ENCODE assay signal across 17 cellular contexts in the genomic region with DNA sequence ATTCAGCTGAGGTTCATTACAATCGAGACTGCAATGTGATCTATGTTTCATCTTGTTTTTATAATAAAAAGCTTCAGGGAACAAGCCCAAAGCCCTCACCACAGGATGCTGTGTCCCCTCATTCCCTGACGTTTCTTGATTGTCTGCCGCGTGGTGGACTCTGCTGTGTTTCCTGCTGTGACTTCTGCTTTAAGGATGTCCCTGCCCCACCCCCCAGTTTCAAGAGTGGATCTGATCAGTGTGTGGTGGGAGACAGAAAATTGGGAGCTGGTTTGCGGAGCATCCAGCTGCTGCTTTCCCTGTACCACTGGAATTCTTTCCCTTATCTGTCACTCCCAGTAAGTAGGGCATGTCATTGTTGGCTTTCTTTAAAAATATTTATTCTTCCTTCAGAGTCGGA.
DNase-seq lines count a peak whose midpoint lies in the region; ATAC-seq and TF ChIP-seq lines count a peak whose summit lies in the region.
"Had no signal": no experiment of that assay in that cellular context is flagged by ENCODE, and none has a peak within 500 bp of the region (broad histone marks: within the 10 kb centered on the region; RNA-seq: fewer than 3 reads in every experiment).

No MANE protein-coding gene starts in this region.

- H3K79me2 ChIP-seq in MM.1S (ENCODE audit: low read length), result no peaks in the 10 kb centered on the region

- no peaks in the 10 kb centered on the region for H3K27me3 Mint-ChIP-seq in stimulated activated naive B cell treated with anti-CD40 and anti-IgM and Interleukin-4, amounts not matched to agents 10 μg/mL and 1 μg/mL and 100 μg/mL, for 72 hours
- H3K27me3 Mint-ChIP-seq: activated CD4-positive, alpha-beta T cell treated with anti-CD3 and anti-CD28 coated beads, Interleukin-2, amount 10 ng/mL, durations not matched to agents 24 days and 14 days; activated naive CD4-positive, alpha-beta T cell treated with anti-CD3 and anti-CD28 coated beads, Interleukin-2, amount 10 ng/mL, durations not matched to agents 7 days and 5 days had no signal

- H3K27ac Mint-ChIP-seq in stimulated activated naive B cell treated with anti-CD40 and anti-IgM and Interleukin-4, amounts not matched to agents 10 μg/mL and 1 μg/mL and 100 μg/mL, for 72 hours, result peak overlapping the region; percentile 59
- H3K27ac Mint-ChIP-seq: activated CD4-positive, alpha-beta T cell treated with anti-CD3 and anti-CD28 coated beads, Interleukin-2, amount 10 ng/mL, durations not matched to agents 24 days and 14 days; activated naive CD4-positive, alpha-beta T cell treated with anti-CD3 and anti-CD28 coated beads, Interleukin-2, amount 10 ng/mL, durations not matched to agents 7 days and 5 days had no signal

- no peaks in the 10 kb centered on the region for H3K9me3 ChIP-seq in MM.1S (replicated peaks; ENCODE audit: insufficient read depth, low read length)
- H3K9me3 ChIP-seq: body of pancreas, neutrophil, SJCRH30 had no signal

- peaks cover 41 to 54% of the 10 kb centered on the region in 2 donors for H3K36me3 Mint-ChIP-seq in stimulated activated naive B cell treated with anti-CD40 and anti-IgM and Interleukin-4, amounts not matched to agents 10 μg/mL and 1 μg/mL and 100 μg/mL, for 72 hours

- no peak overlapping the region for H2AFZ ChIP-seq in MM.1S (ENCODE audit: low read length)

- no peak for TF ChIP-seq CTCF in astrocyte of the spinal cord (IDR thresholded peaks at IDR 0.05; ENCODE audit: low read depth, low read length)
- no peak for TF ChIP-seq CTCF in MM.1S (IDR thresholded peaks at IDR 0.05; ENCODE audit: low read length)

- H3K4me3 ChIP-seq in astrocyte of the spinal cord (ENCODE audit: low read depth, low read length) (no peak overlapping the region), MM.1S (ENCODE audit: low read length) (no peak overlapping the region)
- H3K4me3 ChIP-seq: body of pancreas, SJCRH30 had no signal

- peaks cover 10% of the 10 kb centered on the region for H3K4me1 ChIP-seq in MM.1S (ENCODE audit: low read length)
- H3K4me1 ChIP-seq: body of pancreas had no signal

- 0 out of 2 replicates have a peak, but pooled peaks cover 5% of the 10 kb centered on the region for H3F3A ChIP-seq in MM.1S (ENCODE audit: insufficient read depth, low read length)

- no peak overlapping the region for H3K9ac ChIP-seq in MM.1S (ENCODE audit: low read length)

- peaks cover 18 to 21% of the 10 kb centered on the region in 2 donors for H3K4me1 Mint-ChIP-seq in stimulated activated naive B cell treated with anti-CD40 and anti-IgM and Interleukin-4, amounts not matched to agents 10 μg/mL and 1 μg/mL and 100 μg/mL, for 72 hours

- no peaks in the 10 kb centered on the region for H3K9me2 ChIP-seq in MM.1S (replicated peaks; ENCODE audit: insufficient read depth, low read length)

- H3K4me2 ChIP-seq in MM.1S (ENCODE audit: low read depth, low read length), result no peak overlapping the region

- no peaks in the 10 kb centered on the region for H4K20me1 ChIP-seq in MM.1S (ENCODE audit: insufficient read depth, low read length)

- H3K27ac ChIP-seq in MM.1S (ENCODE audit: low read length), result no peak overlapping the region
- H3K27ac ChIP-seq: body of pancreas, neutrophil, SJCRH30 had no signal

- no peak overlapping the region for H3K4me3 Mint-ChIP-seq in stimulated activated naive B cell treated with anti-CD40 and anti-IgM and Interleukin-4, amounts not matched to agents 10 μg/mL and 1 μg/mL and 100 μg/mL, for 72 hours
- H3K4me3 Mint-ChIP-seq: activated CD4-positive, alpha-beta T cell treated with anti-CD3 and anti-CD28 coated beads, Interleukin-2, amount 10 ng/mL, durations not matched to agents 24 days and 14 days; activated naive CD4-positive, alpha-beta T cell treated with anti-CD3 and anti-CD28 coated beads, Interleukin-2, amount 10 ng/mL, durations not matched to agents 7 days and 5 days had no signal

- ATAC-seq in stimulated activated naive B cell treated with anti-CD40 and anti-IgM and Interleukin-4, amounts not matched to agents 10 μg/mL and 1 μg/mL and 100 μg/mL, for 72 hours (replicated peaks), result no peak
- ATAC-seq: body of pancreas had no signal

- H3K27me3 ChIP-seq in MM.1S (replicated peaks; ENCODE audit: insufficient read depth, low read length), result peaks cover 13% of the 10 kb centered on the region
- H3K27me3 ChIP-seq: body of pancreas, neutrophil, SJCRH30 had no signal

- DNase-seq in MV-4-11 (lab: John Stamatoyannopoulos, UW), result peak; percentile 10
- peak; percentile 76 for DNase-seq in astrocyte of the spinal cord (ENCODE audit: low read depth, low spot score)
- DNase-seq in medulla oblongata (ENCODE audit: extremely low spot score), result peak; percentile 66
- DNase-seq in stimulated activated naive B cell treated with anti-CD40 and anti-IgM and Interleukin-4, amounts not matched to agents 10 μg/mL and 1 μg/mL and 100 μg/mL, for 72 hours, result no peak
- no peak for DNase-seq in NOMO-1 (lab: John Stamatoyannopoulos, UW; ENCODE audit: unreplicated experiment in 2 of 2)
- no peak for DNase-seq in MM.1S
- no peak for DNase-seq in HPDE6-E6E7 (ENCODE audit: extremely low spot score)
- DNase-seq: activated CD4-positive, alpha-beta T cell treated with anti-CD3 and anti-CD28 coated beads, Interleukin-2, amount 10 ng/mL, durations not matched to agents 24 days and 14 days; activated naive CD4-positive, alpha-beta T cell treated with anti-CD3 and anti-CD28 coated beads, Interleukin-2, amount 10 ng/mL, durations not matched to agents 7 days and 5 days; COR-L47; mammary epithelial cell; NCI-H1930; NCI-H510A treated with DMSO at 0.1 percent for 48 hours; SJCRH30; T-helper 9 cell had no signal

- no peaks in the 10 kb centered on the region for H3K36me3 ChIP-seq in MM.1S (replicated peaks; ENCODE audit: insufficient read depth, low read length)
- H3K36me3 ChIP-seq: neutrophil, SJCRH30 had no signal

- in situ Hi-C loops in astrocyte of the spinal cord (cut with HindIII; ENCODE audit: low sequenced_read_pairs), result no loop called here

- H3K9me3 Mint-ChIP-seq in stimulated activated naive B cell treated with anti-CD40 and anti-IgM and Interleukin-4, amounts not matched to agents 10 μg/mL and 1 μg/mL and 100 μg/mL, for 72 hours, result no peaks in the 10 kb centered on the region
- H3K9me3 Mint-ChIP-seq: activated CD4-positive, alpha-beta T cell treated with anti-CD3 and anti-CD28 coated beads, Interleukin-2, amount 10 ng/mL, durations not matched to agents 24 days and 14 days; activated naive CD4-positive, alpha-beta T cell treated with anti-CD3 and anti-CD28 coated beads, Interleukin-2, amount 10 ng/mL, durations not matched to agents 7 days and 5 days had no signal

Comparison
In these comparisons a context has a peak if more than half of its experiments do, and no peak if none do; other contexts are left out.
1. DNase-seq: peak in MV-4-11 (single experiment), astrocyte of the spinal cord (single experiment) and medulla oblongata (single experiment); none in stimulated activated naive B cell treated with anti-CD40 and anti-IgM and Interleukin-4, amounts not matched to agents 10 μg/mL and 1 μg/mL and 100 μg/mL, for 72 hours (single experiment), NOMO-1 (0 of 2), MM.1S (single experiment) and HPDE6-E6E7 (single experiment).